ENCODE assay signal across 13 cellular contexts in genomic region chr15:75008249-75009017, GRCh38. TPM values are rescaled to one million over a fixed set of nuclear protein-coding genes. Genes with fewer than 3 reads are reported as not detected.
DNase-seq lines count a peak whose midpoint lies in the region; ATAC-seq and TF ChIP-seq lines count a peak whose summit lies in the region.
"Had no signal": no experiment of that assay in that cellular context is flagged by ENCODE, and none has a peak within 500 bp of the region (broad histone marks: within the 10 kb centered on the region; RNA-seq: fewer than 3 reads in every experiment).

No MANE protein-coding gene starts in this region.

- H3K4me1 ChIP-seq in PC-3 (ENCODE audit: insufficient read depth, low read length), result no peaks in the 10 kb centered on the region

- BruUV-seq in PC-3 (replicated peaks; lab: Mats Ljungman, UMichigan), result no TSS peak

- H2AFZ ChIP-seq in PC-3 (ENCODE audit: low read length), result no peak overlapping the region

- in situ Hi-C loops in GM13977 (cut with MboI; ENCODE audit: low pct_unique_long_range_greater_than_20kb, low sequenced_read_pairs, unreplicated experiment), result no loop called here

- no peaks in the 10 kb centered on the region for H3K9me3 ChIP-seq in PC-3 (ENCODE audit: low read length)

- peak; percentile 47 for ATAC-seq in GM21367 (IDR thresholded peaks at IDR 0.05; ENCODE audit: unreplicated experiment)
- peak; percentile 42 for ATAC-seq in HG03108 (IDR thresholded peaks at IDR 0.05; ENCODE audit: unreplicated experiment)
- ATAC-seq in PC-3, result no peak

- POLR2A ChIA-PET in PC-3 (lab: Charles Lee; ENCODE audit: unreplicated experiment), result no interaction called here

- H3K4me3 ChIP-seq in PC-3 (ENCODE audit: low read length), result no peak overlapping the region

- H3F3A ChIP-seq in PC-3 (ENCODE audit: low read length, unreplicated experiment), result no peaks in the 10 kb centered on the region

- TF ChIP-seq CTCF in GM13977 (IDR thresholded peaks at IDR 0.05; ENCODE audit: extremely low read depth, insufficient read depth, missing control alignments), result no peak
- no peak for TF ChIP-seq CTCF in PC-3 (conservative IDR thresholded peaks at IDR 0.05; ENCODE audit: low read depth, low read length)

- CTCF ChIA-PET in PC-3 (lab: Charles Lee), result no interaction called here

- H3K27ac ChIP-seq in PC-3 (ENCODE audit: low read length), result no peak overlapping the region

- H3K4me2 ChIP-seq in PC-3 (ENCODE audit: low read length), result no peak overlapping the region

- no peak overlapping the region for H3K9ac ChIP-seq in PC-3 (ENCODE audit: low read length)

- H3K36me3 ChIP-seq in PC-3 (ENCODE audit: low read depth, low read length), result no peaks in the 10 kb centered on the region

- intact Hi-C loops in PC-3 (cut with micrococcal nuclease), result no loop called here

- H3K79me2 ChIP-seq in PC-3 (ENCODE audit: low read length), result no peaks in the 10 kb centered on the region

- no peaks in the 10 kb centered on the region for H4K20me1 ChIP-seq in PC-3 (ENCODE audit: low read length)

- H3K9me2 ChIP-seq in PC-3 (replicated peaks; ENCODE audit: low read length), result no peaks in the 10 kb centered on the region

- H3K27me3 ChIP-seq in PC-3 (ENCODE audit: low read length), result no peaks in the 10 kb centered on the region

- peak; percentile 58 for DNase-seq in GM13977 (ENCODE audit: low spot score)
- peak; percentile 22 for DNase-seq in PC-3
- DNase-seq in LoVo (ENCODE audit: low spot score), result no peak
- no peak for DNase-seq in ecto neural progenitor cell (ENCODE audit: low spot score)
- DNase-seq in HUDEP-2 (lab: John Stamatoyannopoulos, UW; ENCODE audit: unreplicated experiment in 76 of 76), result no peak
- no peak for DNase-seq in activated CD8-positive, alpha-beta memory T cell treated with anti-CD3 and anti-CD28 coated beads for 24 hours
- DNase-seq: activated naive CD4-positive, alpha-beta T cell treated with anti-CD3 and anti-CD28 coated beads for 36 hours; Calu3; H7; NCI-H2029; retina had no signal

RNA-seq across cellular contexts. Expression of gene SCAMP5, which starts 13.1 kb away (rescaled TPM):
- 7.0 and 9.0 TPM in 2 replicates for total RNA-seq in PC-3 (2014; rRNA removed)

RNA-seq across cellular contexts. Expression of gene PPCDC, which starts 15.0 kb away (rescaled TPM):
- total RNA-seq in PC-3 (2014; rRNA removed), result 31.0 and 31.5 TPM in 2 replicates

RNA-seq across cellular contexts. Expression of gene RPP25, which starts 51.9 kb away (rescaled TPM):
- 6.6 and 7.1 TPM in 2 replicates for total RNA-seq in PC-3 (2014; rRNA removed)

Comparison
In these comparisons a context has a peak if more than half of its experiments do, and no peak if none do; other contexts are left out.
1. DNase-seq: peak in GM13977 (single experiment) and PC-3 (single experiment); none in LoVo (single experiment), ecto neural progenitor cell (single experiment), HUDEP-2 (0 of 76) and activated CD8-positive, alpha-beta memory T cell treated with anti-CD3 and anti-CD28 coated beads for 24 hours (single experiment).